In the genomic region with DNA sequence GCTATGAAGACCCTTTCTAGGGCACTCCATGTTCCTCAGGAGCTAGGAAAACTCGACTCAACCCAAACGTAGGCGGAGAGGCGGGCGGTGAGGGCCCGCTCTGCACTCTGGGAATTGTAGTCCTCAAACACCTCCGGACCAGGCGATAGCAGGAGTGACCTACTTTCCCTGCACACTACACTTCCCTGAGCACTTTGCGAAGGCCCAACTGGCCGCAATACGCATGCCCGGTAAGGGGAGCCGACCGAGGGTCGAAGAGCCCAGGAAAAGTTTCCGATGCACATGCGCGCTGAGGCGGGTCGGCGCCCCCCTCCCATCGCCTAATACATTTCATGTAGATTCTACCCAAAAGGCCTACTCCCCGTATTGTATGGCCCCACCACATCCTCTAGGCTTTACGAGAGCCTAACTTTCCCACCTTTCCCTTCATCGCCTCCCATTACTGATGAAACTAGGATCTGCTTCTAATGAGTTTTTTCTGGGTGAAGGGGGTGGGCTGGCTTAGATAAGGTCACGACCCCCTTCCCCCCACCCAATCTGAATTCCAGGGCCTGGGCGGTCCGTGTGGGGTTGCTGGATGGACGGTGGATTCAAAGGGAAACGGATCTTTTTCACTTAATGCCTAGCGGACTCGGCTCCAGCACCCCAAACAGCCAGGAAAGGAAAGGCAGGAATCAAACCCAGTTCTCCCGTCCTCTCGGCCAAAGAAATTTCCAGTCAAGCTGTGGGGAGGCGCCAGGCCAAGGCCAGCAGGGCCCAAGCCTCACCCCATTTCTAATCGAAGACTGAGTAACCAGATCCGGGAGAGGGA, we compare ENCODE assay signal across 8 cellular contexts. TPM values are rescaled to one million over a fixed set of nuclear protein-coding genes. Genes with fewer than 3 reads are reported as not detected.
DNase-seq lines count a peak whose midpoint lies in the region; ATAC-seq and TF ChIP-seq lines count a peak whose summit lies in the region.

No MANE protein-coding gene starts in this region.

- H3K36me3 Mint-ChIP-seq in naive thymus-derived CD4-positive, alpha-beta T cell, result peaks cover 0 to 6% (median 0%) of the 10 kb centered on the region in 5 donors
- H3K36me3 Mint-ChIP-seq in stimulated activated effector memory CD8-positive, alpha-beta T cell treated with anti-CD3 and anti-CD28 coated beads, Interleukin-12 subunit alpha, Interleukin-12 subunit beta, amount 100 ng/mL, for 72 hours, result peaks cover 88% of the 10 kb centered on the region

- peak overlapping the region; percentile 92 to 97 (median 95) for H3K27ac Mint-ChIP-seq in naive thymus-derived CD4-positive, alpha-beta T cell
- H3K27ac Mint-ChIP-seq in stimulated activated effector memory CD8-positive, alpha-beta T cell treated with anti-CD3 and anti-CD28 coated beads, Interleukin-12 subunit alpha, Interleukin-12 subunit beta, amount 100 ng/mL, for 72 hours, result peak overlapping the region; percentile 99

- no peaks in the 10 kb centered on the region for H3K27me3 ChIP-seq in RWPE2 (ENCODE audit: insufficient read depth, poor library complexity, severe bottlenecking)
- H3K27me3 ChIP-seq in naive thymus-derived CD4-positive, alpha-beta T cell (ENCODE audit: control insufficient read depth in 2 of 2, insufficient read depth in 2 of 2, low read length in 2 of 2), result no peaks in the 10 kb centered on the region

- DNase-seq in DMS79 (lab: John Stamatoyannopoulos, UW) (peak; percentile 87), Kasumi-1 (lab: John Stamatoyannopoulos, UW) (peak; percentile 97 to 98), RWPE2 (ENCODE audit: low spot score) (peak; percentile 93), fibroblast of mammary gland (ENCODE audit: low read depth) (peak; percentile 95)
- DNase-seq in activated T-helper 9 cell treated with anti-CD3 and anti-CD28 coated beads, Interleukin-2, amount 50 U/mL, for 16 hours (ENCODE audit: low read depth), result peak; percentile 78
- DNase-seq in naive thymus-derived CD4-positive, alpha-beta T cell, result peak; percentile 44 to 86 (median 68)
- peak; percentile 71 to 93 for DNase-seq in stimulated activated effector memory CD8-positive, alpha-beta T cell treated with anti-CD3 and anti-CD28 coated beads, Interleukin-12 subunit alpha, Interleukin-12 subunit beta, amount 100 ng/mL, for 72 hours (ENCODE audit: low spot score in 2 of 2)

- no peaks in the 10 kb centered on the region for H3K9me3 ChIP-seq in RWPE2 (ENCODE audit: severe bottlenecking)
- no peaks in the 10 kb centered on the region for H3K9me3 ChIP-seq in naive thymus-derived CD4-positive, alpha-beta T cell (ENCODE audit: control insufficient read depth in 2 of 3, low read length in 3 of 3)

- POLR2A ChIA-PET in naive thymus-derived CD4-positive, alpha-beta T cell (lab: Charles Lee), result interaction anchor here (1.1 to 5.2 kb wide), 11 partner anchors 7 to 496 kb away, joined by 3 to 143 read pairs (median 8); a partner anchor contains a TSS

- H3K9me3 Mint-ChIP-seq in naive thymus-derived CD4-positive, alpha-beta T cell, result peaks cover 0 to 8% (median 0%) of the 10 kb centered on the region in 11 donors
- no peaks in the 10 kb centered on the region for H3K9me3 Mint-ChIP-seq in stimulated activated effector memory CD8-positive, alpha-beta T cell treated with anti-CD3 and anti-CD28 coated beads, Interleukin-12 subunit alpha, Interleukin-12 subunit beta, amount 100 ng/mL, for 72 hours

- no peaks in the 10 kb centered on the region for H3K4me1 ChIP-seq in RWPE2 (ENCODE audit: insufficient read depth, poor library complexity, severe bottlenecking)
- peaks cover 7% of the 10 kb centered on the region in 2 donors for H3K4me1 ChIP-seq in naive thymus-derived CD4-positive, alpha-beta T cell (ENCODE audit: control insufficient read depth in 2 of 2, insufficient read depth in 2 of 2, low read length in 2 of 2)

- peaks cover 6 to 36% (median 28%) of the 10 kb centered on the region in 7 donors for H3K4me1 Mint-ChIP-seq in naive thymus-derived CD4-positive, alpha-beta T cell
- peaks cover 17% of the 10 kb centered on the region for H3K4me1 Mint-ChIP-seq in stimulated activated effector memory CD8-positive, alpha-beta T cell treated with anti-CD3 and anti-CD28 coated beads, Interleukin-12 subunit alpha, Interleukin-12 subunit beta, amount 100 ng/mL, for 72 hours

- peak overlapping the region; percentile 92 to 98 (median 94) for H3K4me3 Mint-ChIP-seq in naive thymus-derived CD4-positive, alpha-beta T cell
- H3K4me3 Mint-ChIP-seq in stimulated activated effector memory CD8-positive, alpha-beta T cell treated with anti-CD3 and anti-CD28 coated beads, Interleukin-12 subunit alpha, Interleukin-12 subunit beta, amount 100 ng/mL, for 72 hours, result peak overlapping the region; percentile 99

- H3K36me3 ChIP-seq in RWPE2 (ENCODE audit: low read depth), result peaks cover 32% of the 10 kb centered on the region
- H3K36me3 ChIP-seq in naive thymus-derived CD4-positive, alpha-beta T cell (ENCODE audit: control insufficient read depth in 2 of 3, insufficient read depth in 3 of 3, low read length in 3 of 3), result peaks cover 0 to 6% (median 0%) of the 10 kb centered on the region in 3 experiments

- no peak for TF ChIP-seq CTCF in RWPE2 (IDR thresholded peaks at IDR 0.05; ENCODE audit: poor library complexity, severe bottlenecking)
- no peak for TF ChIP-seq CTCF in fibroblast of mammary gland (conservative IDR thresholded peaks at IDR 0.05; ENCODE audit: control insufficient read depth, insufficient read depth, low read depth, low read length)

- H3K27me3 Mint-ChIP-seq in naive thymus-derived CD4-positive, alpha-beta T cell, result no peaks in the 10 kb centered on the region

- intact Hi-C loops in naive thymus-derived CD4-positive, alpha-beta T cell (cut with micrococcal nuclease), result loop anchor here (1.0 to 10.0 kb wide), 11 partner anchors 41 to 1400 kb away; a partner anchor contains a TSS

- H3K4me3 ChIP-seq in RWPE2 (ENCODE audit: severe bottlenecking) (peak overlapping the region; percentile 69), fibroblast of mammary gland (ENCODE audit: control insufficient read depth, low read depth, low read length) (peak overlapping the region; percentile 98)
- peak overlapping the region; percentile 90 for H3K4me3 ChIP-seq in naive thymus-derived CD4-positive, alpha-beta T cell (ENCODE audit: low read length)

- CTCF ChIA-PET in naive thymus-derived CD4-positive, alpha-beta T cell (lab: Charles Lee), result no interaction called here

- ATAC-seq in GM21786 (IDR thresholded peaks at IDR 0.05; ENCODE audit: unreplicated experiment), result peak; percentile 52
- peak; percentile 74 for ATAC-seq in RWPE2 (ENCODE audit: low read depth)
- peak; percentile 43 for ATAC-seq in naive thymus-derived CD4-positive, alpha-beta T cell
- ATAC-seq in stimulated activated effector memory CD8-positive, alpha-beta T cell treated with anti-CD3 and anti-CD28 coated beads, Interleukin-12 subunit alpha, Interleukin-12 subunit beta, amount 100 ng/mL, for 72 hours, result peak; percentile 68

- H3K27ac ChIP-seq in RWPE2 (ENCODE audit: poor library complexity, severe bottlenecking), result peak overlapping the region; percentile 90
- H3K27ac ChIP-seq in naive thymus-derived CD4-positive, alpha-beta T cell (ENCODE audit: low read depth, low read length), result peak overlapping the region; percentile 88

RNA-seq across cellular contexts. Expression of a gene that starts 2.0 kb away (rescaled TPM):
- 10 to 100 TPM; 19.3 to 37.8 (median 29.8) TPM for total RNA-seq in naive thymus-derived CD4-positive, alpha-beta T cell
- polyA plus RNA-seq in naive thymus-derived CD4-positive, alpha-beta T cell, result 1 to 10 TPM; 8.2 to 9.7 TPM

RNA-seq across cellular contexts. Expression of a gene that starts 23.9 kb away (rescaled TPM):
- total RNA-seq in naive thymus-derived CD4-positive, alpha-beta T cell, result 10 to 100 TPM; 27.8 to 63.9 (median 36.0) TPM
- polyA plus RNA-seq in naive thymus-derived CD4-positive, alpha-beta T cell, result 10 to 100 TPM; 22.4 to 25.8 TPM

RNA-seq across cellular contexts. Expression of a gene that starts 24.4 kb away (rescaled TPM):
- 10 to 100 TPM; 64.5 to 84.8 (median 70.3) TPM for total RNA-seq in naive thymus-derived CD4-positive, alpha-beta T cell
- polyA plus RNA-seq in naive thymus-derived CD4-positive, alpha-beta T cell, result 100 to 1,000 TPM in 1 of 2 donors, 10 to 100 TPM in 1; 60.5 to 101 TPM

Comparison
In these comparisons a context has a peak if more than half of its experiments do, and no peak if none do; other contexts are left out.
1. Peak in every context shown above with its lines: DNase-seq, ATAC-seq, H3K4me3 ChIP-seq and H3K27ac ChIP-seq.